In genomic region chr6:125104425-125104824, GRCh38 we compare ENCODE assay signal across 10 cellular contexts. TPM values are rescaled to one million over a fixed set of nuclear protein-coding genes. Genes with fewer than 3 reads are reported as not detected.
DNase-seq lines count a peak whose midpoint lies in the region; ATAC-seq and TF ChIP-seq lines count a peak whose summit lies in the region.
"Had no signal": no experiment of that assay in that cellular context is flagged by ENCODE, and none has a peak within 500 bp of the region (broad histone marks: within the 10 kb centered on the region; RNA-seq: fewer than 3 reads in every experiment).

No MANE protein-coding gene starts in this region.

- H3K36me3 Mint-ChIP-seq in activated CD4-positive, alpha-beta memory T cell treated with anti-CD3 and anti-CD28 coated beads, Interleukin-2, amount 10 ng/mL, durations not matched to agents 7 days and 5 days (ENCODE audit: low read depth), result no peaks in the 10 kb centered on the region

- CTCF ChIA-PET in activated CD4-positive, alpha-beta memory T cell treated with anti-CD3 and anti-CD28 coated beads, Interleukin-2, amount 10 ng/mL, durations not matched to agents 7 days and 5 days (lab: Charles Lee), result no interaction called here

- WGBS in transverse colon (ENCODE audit: low coverage in 1 of 2), 2 donors, result 38 to 39% methylated on average over 1 to 4 of the region's 4 CpGs

- peak overlapping the region; percentile 18 to 71 (median 30) for H3K27ac ChIP-seq in transverse colon

- peaks cover 0 to 9% (median 8%) of the 10 kb centered on the region in 4 donors for H3K4me1 ChIP-seq in transverse colon

- no peak for TF ChIP-seq EP300 in transverse colon (IDR thresholded peaks at IDR 0.05; ENCODE audit: low read depth)

- H3K27ac Mint-ChIP-seq in activated CD4-positive, alpha-beta memory T cell treated with anti-CD3 and anti-CD28 coated beads, Interleukin-2, amount 10 ng/mL, durations not matched to agents 7 days and 5 days, result no peak overlapping the region
- H3K27ac Mint-ChIP-seq: natural killer cell treated with Interleukin-12 subunit alpha and Interleukin-12 subunit beta and Interleukin-15 and Interleukin-18, amount 100 ng/mL, for 72 hours had no signal

- TF ChIP-seq POLR2A in transverse colon (IDR thresholded peaks at IDR 0.05), result no peak

- peaks cover 1% of the 10 kb centered on the region for H3K4me1 Mint-ChIP-seq in activated CD4-positive, alpha-beta memory T cell treated with anti-CD3 and anti-CD28 coated beads, Interleukin-2, amount 10 ng/mL, durations not matched to agents 7 days and 5 days

- H3K27me3 ChIP-seq in transverse colon, result no peaks in the 10 kb centered on the region

- H3K9me3 Mint-ChIP-seq in activated CD4-positive, alpha-beta memory T cell treated with anti-CD3 and anti-CD28 coated beads, Interleukin-2, amount 10 ng/mL, durations not matched to agents 7 days and 5 days, result peaks cover 6% of the 10 kb centered on the region
- H3K9me3 Mint-ChIP-seq: natural killer cell treated with Interleukin-12 subunit alpha and Interleukin-12 subunit beta and Interleukin-15 and Interleukin-18, amount 100 ng/mL, for 72 hours had no signal

- DNase-seq in NCI-H2081 (lab: John Stamatoyannopoulos, UW) (peak; percentile 47 to 64), NCI-H2081 treated with DMSO at 0.1 percent for 48 hours (lab: John Stamatoyannopoulos, UW) (no peak), astrocyte of the spinal cord (ENCODE audit: low read depth, low spot score) (peak; percentile 89), iris pigment epithelial cell (ENCODE audit: low read depth) (peak; percentile 65), transverse colon (no peak), OCI-M1 (lab: John Stamatoyannopoulos, UW) (no peak)
- no peak for DNase-seq in activated CD4-positive, alpha-beta memory T cell treated with anti-CD3 and anti-CD28 coated beads, Interleukin-2, amount 10 ng/mL, durations not matched to agents 7 days and 5 days
- DNase-seq: NCI-H510A had no signal

- no peaks in the 10 kb centered on the region for H3K36me3 ChIP-seq in transverse colon

- intact Hi-C loops in transverse colon (cut with DNase I; ENCODE audit: low total_unique reads), result no loop called here

- in situ Hi-C loops in astrocyte of the spinal cord (cut with HindIII; ENCODE audit: low sequenced_read_pairs), result no loop called here
- in situ Hi-C loops in transverse colon (cut with MboI; ENCODE audit: low pct_ligation_motif_present in 1 of 4, low pct_unique_long_range_greater_than_20kb in 1 of 4, low sequenced_read_pairs in 3 of 4), result no loop called here

- H3K27me3 Mint-ChIP-seq in activated CD4-positive, alpha-beta memory T cell treated with anti-CD3 and anti-CD28 coated beads, Interleukin-2, amount 10 ng/mL, durations not matched to agents 7 days and 5 days, result peaks cover 5% of the 10 kb centered on the region

- H3K4me3 Mint-ChIP-seq in activated CD4-positive, alpha-beta memory T cell treated with anti-CD3 and anti-CD28 coated beads, Interleukin-2, amount 10 ng/mL, durations not matched to agents 7 days and 5 days, result no peak overlapping the region
- H3K4me3 Mint-ChIP-seq: natural killer cell treated with Interleukin-12 subunit alpha and Interleukin-12 subunit beta and Interleukin-15 and Interleukin-18, amount 100 ng/mL, for 72 hours had no signal

- TF ChIP-seq CTCF in astrocyte of the spinal cord (IDR thresholded peaks at IDR 0.05; ENCODE audit: low read depth, low read length) (no peak), transverse colon (IDR thresholded peaks at IDR 0.05) (no peak)

- POLR2A ChIA-PET in activated CD4-positive, alpha-beta memory T cell treated with anti-CD3 and anti-CD28 coated beads, Interleukin-2, amount 10 ng/mL, durations not matched to agents 7 days and 5 days (lab: Charles Lee), result no interaction called here

- H3K4me3 ChIP-seq in astrocyte of the spinal cord (ENCODE audit: low read depth, low read length), result no peak overlapping the region
- H3K4me3 ChIP-seq in transverse colon, result no peak overlapping the region

- H3K9me3 ChIP-seq in transverse colon, result peaks cover 0 to 4% of the 10 kb centered on the region in 2 donors

- no peak for ATAC-seq in GM19452 (IDR thresholded peaks at IDR 0.05; ENCODE audit: unreplicated experiment)
- ATAC-seq: natural killer cell treated with Interleukin-12 subunit alpha and Interleukin-12 subunit beta and Interleukin-15 and Interleukin-18, amount 100 ng/mL, for 72 hours had no signal

RNA-seq across cellular contexts. Expression of gene TPD52L1, which starts 49.1 kb away (rescaled TPM):
- total RNA-seq in transverse colon, result 10 to 100 TPM in 3 of 4 donors, 1 to 10 TPM in 1; 2.6 to 96.5 (median 25.2) TPM
- not detected for total RNA-seq in activated CD4-positive, alpha-beta memory T cell treated with anti-CD3 and anti-CD28 coated beads, Interleukin-2, amount 10 ng/mL, durations not matched to agents 7 days and 5 days
- total RNA-seq: natural killer cell treated with Interleukin-12 subunit alpha and Interleukin-12 subunit beta and Interleukin-15 and Interleukin-18, amount 100 ng/mL, for 72 hours had no signal

Comparison
In these comparisons a context has a peak if more than half of its experiments do, and no peak if none do; other contexts are left out.
1. DNase-seq: peak in NCI-H2081 (2 of 2), astrocyte of the spinal cord (single experiment) and iris pigment epithelial cell (single experiment); none in NCI-H2081 treated with DMSO at 0.1 percent for 48 hours (single experiment), transverse colon (single experiment), OCI-M1 (single experiment) and activated CD4-positive, alpha-beta memory T cell treated with anti-CD3 and anti-CD28 coated beads, Interleukin-2, amount 10 ng/mL, durations not matched to agents 7 days and 5 days (single experiment).